23 cellular contexts compared by ENCODE assay signal in the genomic region with DNA sequence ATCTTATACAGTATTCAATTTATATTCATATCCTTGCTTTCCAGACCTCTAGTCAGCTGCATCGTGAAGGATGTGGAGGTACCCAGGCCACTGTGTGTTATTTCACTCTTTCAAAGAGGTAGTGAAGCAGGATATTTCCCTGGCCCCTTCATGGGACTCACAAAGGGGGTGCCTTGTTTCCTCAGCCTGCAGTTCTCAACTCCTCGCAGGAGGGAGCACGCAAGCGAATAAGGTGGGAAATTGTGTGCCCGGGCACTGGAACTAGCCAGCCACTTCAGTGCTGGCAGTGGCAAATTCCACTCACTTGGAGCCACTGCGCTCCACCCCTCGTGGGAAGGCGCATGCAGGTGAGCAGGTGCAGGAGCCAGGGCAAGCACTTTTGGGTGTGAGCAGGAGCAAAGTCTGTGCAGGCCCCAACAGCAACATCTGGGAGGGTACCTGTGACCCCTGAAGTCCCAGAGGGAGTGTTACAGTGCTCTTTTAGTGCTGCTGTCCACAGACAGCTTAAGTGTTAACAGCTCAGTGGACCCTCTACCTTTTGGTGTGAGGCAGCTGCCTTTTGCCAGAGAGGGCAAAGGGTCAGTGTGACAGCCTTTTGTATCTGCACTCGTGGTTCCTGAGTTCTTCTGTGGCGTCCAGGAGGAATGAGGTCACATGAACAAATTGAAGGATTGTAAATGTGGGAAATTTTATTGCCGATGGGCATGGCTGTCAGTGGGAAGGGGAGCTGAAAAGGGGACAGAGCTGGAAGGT. TPM values are rescaled to one million over a fixed set of nuclear protein-coding genes. Genes with fewer than 3 reads are reported as not detected.
A peak's percentile ranks its signal among the peaks of the same experiment; 100 is the strongest.
DNase-seq lines count a peak whose midpoint lies in the region; ATAC-seq, FAIRE-seq and TF ChIP-seq lines count a peak whose summit lies in the region.
"Had no signal": no experiment of that assay in that cellular context is flagged by ENCODE, and none has a peak within 500 bp of the region (broad histone marks: within the 10 kb centered on the region; RNA-seq: fewer than 3 reads in every experiment).

No MANE protein-coding gene starts in this region.

- no peaks in the 10 kb centered on the region for H3K36me3 ChIP-seq in HepG2 (replicated peaks in 1 of 2; ENCODE audit: control insufficient read depth in 1 of 2, insufficient read depth in 2 of 2, low read length in 2 of 2)
- H3K36me3 ChIP-seq in right lobe of liver: no peaks in the 10 kb centered on the region
- H3K36me3 ChIP-seq in endodermal cell (ENCODE audit: control insufficient read depth, insufficient read depth, low read length): no peaks in the 10 kb centered on the region
- H3K36me3 ChIP-seq in pancreas: no peaks in the 10 kb centered on the region
- H3K36me3 ChIP-seq: MG63 had no signal

- no peaks in the 10 kb centered on the region for H3K79me2 ChIP-seq in HepG2 (ENCODE audit: insufficient read depth, low read length)

- no peak overlapping the region for H3K4me3 ChIP-seq in HepG2 (replicated peaks in 1 of 3; ENCODE audit: insufficient read depth in 1 of 3, low read depth in 2 of 3, low read length in 3 of 3)
- H3K4me3 ChIP-seq in right lobe of liver: no peak overlapping the region
- no peak overlapping the region for H3K4me3 ChIP-seq in endodermal cell (ENCODE audit: low read length)
- no peak overlapping the region for H3K4me3 ChIP-seq in pancreas
- H3K4me3 ChIP-seq: MG63, SK-N-MC had no signal

- H3K27me3 Mint-ChIP-seq in endodermal cell (ENCODE audit: insufficient read depth): no peaks in the 10 kb centered on the region

- H3K9me3 Mint-ChIP-seq in endodermal cell: no peaks in the 10 kb centered on the region

- POLR2A ChIA-PET in HepG2 (lab: Yijun Ruan, JAX): no interaction called here

- no peak overlapping the region for H3K9ac ChIP-seq in HepG2 (ENCODE audit: insufficient read depth, low read depth, low read length)
- no peak overlapping the region for H3K9ac ChIP-seq in endodermal cell (ENCODE audit: extremely low read depth, low read length, poor library complexity, severe bottlenecking)

- TF ChIP-seq RAD21 in HepG2 (CRISPR knock-in tag; IDR thresholded peaks at IDR 0.05): no peak

- 10% methylated on average over 8 of the region's 11 CpGs for whole genome bisulfite sequencing in HepG2 (ENCODE audit: low lambda C conversion rate)
- 40% methylated on average over 5 of the region's 11 CpGs for WGBS in right lobe of liver (ENCODE audit: insufficient coverage, low coverage, low lambda C conversion rate, missing lambda C conversion rate)
- 85 to 93% methylated on average over 9 to 11 of the region's 11 CpGs for WGBS in endodermal cell (ENCODE audit: insufficient coverage in 1 of 2, insufficient read length in 1 of 2), 2 experiments
- 43 to 46% methylated on average over 11 of the region's 11 CpGs for WGBS in pancreas, 2 donors

- CTCF ChIA-PET in HepG2 (lab: Yijun Ruan, JAX; ENCODE audit: low intra/inter-chr PET ratio, low total read pairs): no interaction called here

- in situ Hi-C loops in HepG2 (cut with HindIII; ENCODE audit: extremely low pct_ligation_motif_present, low pct_unique_long_range_greater_than_20kb): no loop called here

- H3K27ac ChIP-seq in HepG2 (ENCODE audit: extremely low read length, insufficient read depth, low read length): no peak overlapping the region
- H3K27ac ChIP-seq in right lobe of liver: no peak overlapping the region
- H3K27ac ChIP-seq in endodermal cell (ENCODE audit: low read depth, low read length): no peak overlapping the region
- H3K27ac ChIP-seq in pancreas: no peak overlapping the region
- H3K27ac ChIP-seq: RWPE1, SK-N-MC had no signal

- H2AFZ ChIP-seq in HepG2 (ENCODE audit: low read length): no peak overlapping the region

- H3K27me3 ChIP-seq in HepG2 (ENCODE audit: control insufficient read depth in 1 of 2, insufficient read depth in 2 of 2, low read length in 2 of 2) (peaks cover 1 to 22% of the 10 kb centered on the region in 2 experiments; a peak in 3 of 5 replicates), right lobe of liver (no peaks in the 10 kb centered on the region), endodermal cell (ENCODE audit: control insufficient read depth, insufficient read depth, low read length, poor library complexity, severe bottlenecking) (peaks cover 5% of the 10 kb centered on the region), pancreas (no peaks in the 10 kb centered on the region)

- intact Hi-C loops in HepG2 (cut with micrococcal nuclease; ENCODE audit: unreplicated experiment) (no loop called here), right lobe of liver (cut with DNase I) (no loop called here), pancreas (cut with DNase I) (no loop called here)

- no peak overlapping the region for H3K4me2 ChIP-seq in HepG2 (ENCODE audit: low read depth, low read length)

- FAIRE-seq in HepG2 (lab: Jason Lieb, UNC) (no peak), pancreas (lab: Jason Lieb, UNC) (no peak)
- FAIRE-seq: GM12891, GM19239, H54 had no signal

- H3K36me3 Mint-ChIP-seq in endodermal cell (ENCODE audit: low read depth): no peaks in the 10 kb centered on the region

- DNase-seq in HepG2 (ENCODE audit: low spot score): no peak
- no peak for DNase-seq in right lobe of liver
- DNase-seq in endodermal cell: no peak
- DNase-seq in pancreas: peak; percentile 48 to 70 (median 59)
- no peak for DNase-seq in hypothalamus (lab: John Stamatoyannopoulos, UW)
- DNase-seq: Calu3, DMS79 treated with DMSO at 0.1 percent for 48 hours, GF-D8, KBM-7, MG63, NCI-H1105 treated with DMSO at 0.1 percent for 48 hours, NCI-H146, NCI-H1930, NCI-H446, NCI-H524 treated with DMSO at 0.1 percent for 48 hours, SIG-M5 had no signal

- BruUV-seq in HepG2 (replicated peaks; lab: Mats Ljungman, UMichigan): no TSS peak

- no peak for TF ChIP-seq CTCF in HepG2 (CRISPR knock-in tag; IDR thresholded peaks at IDR 0.05)
- TF ChIP-seq CTCF in right lobe of liver (IDR thresholded peaks at IDR 0.05): no peak
- no peak for TF ChIP-seq CTCF in endodermal cell (conservative IDR thresholded peaks at IDR 0.05)
- no peak for TF ChIP-seq CTCF in pancreas (IDR thresholded peaks at IDR 0.05)

- H3K4me1 Mint-ChIP-seq in endodermal cell: peaks cover 4% of the 10 kb centered on the region

- TF ChIP-seq EP300 in HepG2 (IDR thresholded peaks at IDR 0.05; ENCODE audit: low read depth in 2 of 2, low read length in 2 of 2) (no peak), HepG2 (CRISPR knock-in tag; IDR thresholded peaks at IDR 0.05; ENCODE audit: borderline replicate concordance) (no peak)

- H3K27ac Mint-ChIP-seq in endodermal cell: peak overlapping the region; percentile 41

- H3K9me3 ChIP-seq in HepG2 (ENCODE audit: low read length): no peaks in the 10 kb centered on the region
- no peaks in the 10 kb centered on the region for H3K9me3 ChIP-seq in right lobe of liver
- H3K9me3 ChIP-seq in endodermal cell (ENCODE audit: control insufficient read depth, low read length): no peaks in the 10 kb centered on the region
- H3K9me3 ChIP-seq in pancreas: no peaks in the 10 kb centered on the region
- H3K9me3 ChIP-seq: MG63 had no signal

- ATAC-seq in HepG2 (peak; percentile 79), right lobe of liver (no peak), pancreas (peak; percentile 79 to 99 (median 95)), HG03354 (IDR thresholded peaks at IDR 0.05; ENCODE audit: poor library complexity, severe bottlenecking, unreplicated experiment) (no peak), GM18867 (IDR thresholded peaks at IDR 0.05; ENCODE audit: unreplicated experiment) (no peak)

- no peak for TF ChIP-seq POLR2A in HepG2 (IDR thresholded peaks at IDR 0.05; ENCODE audit: insufficient read depth in 1 of 2, low read depth in 2 of 2, low read length in 2 of 2)
- TF ChIP-seq POLR2A in right lobe of liver (IDR thresholded peaks at IDR 0.05): no peak

- H3K4me3 Mint-ChIP-seq in endodermal cell: no peak overlapping the region

- no peaks in the 10 kb centered on the region; the same call in 1 of the 2 replicates for H3K4me1 ChIP-seq in HepG2 (ENCODE audit: insufficient read depth, low read length)
- no peaks in the 10 kb centered on the region for H3K4me1 ChIP-seq in right lobe of liver
- H3K4me1 ChIP-seq in endodermal cell (ENCODE audit: control insufficient read depth, insufficient read depth, low read length): peaks cover 4% of the 10 kb centered on the region
- H3K4me1 ChIP-seq in pancreas: no peaks in the 10 kb centered on the region

- H4K20me1 ChIP-seq in HepG2 (ENCODE audit: insufficient read depth, low read length): no peaks in the 10 kb centered on the region

TF ChIP-seq in HepG2, 621 proteins besides CTCF, POLR2A, EP300 and RAD21 (continues in another document):
- TF ChIP-seq SSRP1 (CRISPR knock-in tag; IDR thresholded peaks at IDR 0.05): no peak
- TF ChIP-seq ZFP41 (CRISPR knock-in tag; IDR thresholded peaks at IDR 0.05; ENCODE audit: borderline replicate concordance): no peak

RNA-seq across cellular contexts. Expression of a gene that starts 49.4 kb away (rescaled TPM):
- 26.9 and 32.9 TPM in 2 replicates for total RNA-seq in HepG2 (2016; rRNA removed; fragmentation: Illumina TruSeq; extraction: Trizol)
- total RNA-seq in HepG2 (2016; cell fraction: cytosol; rRNA removed; fragmentation: Illumina TruSeq; extraction: Trizol; ENCODE audit: low read depth): 17.8 and 19.2 TPM in 2 replicates
- total RNA-seq in HepG2 (2016; cell fraction: insoluble cytoplasmic fraction; rRNA removed; fragmentation: Illumina TruSeq; extraction: Trizol): 24.5 and 33.7 TPM in 2 replicates
- total RNA-seq in HepG2 (2016; cell fraction: membrane; rRNA removed; fragmentation: Illumina TruSeq; extraction: Trizol): 22.1 and 25.4 TPM in 2 replicates
- 40.9 and 41.2 TPM in 2 replicates for total RNA-seq in HepG2 (2016; cell fraction: nucleus; rRNA removed; fragmentation: Illumina TruSeq; extraction: Trizol)
- 24.3 and 31.5 TPM in 2 replicates for polyA plus RNA-seq in HepG2 (2011; rRNA removed)
- polyA plus RNA-seq in HepG2 (2011; cell fraction: cytosol; rRNA removed): 10.3 and 14.3 TPM in 2 replicates
- polyA plus RNA-seq in HepG2 (2011; cell fraction: nucleus; rRNA removed): 19.3 and 22.2 TPM in 2 replicates
- 12.7 and 14.8 TPM in 2 replicates for polyA plus RNA-seq in HepG2 (2012)
- 2.7 and 3.1 TPM in 2 replicates for polyA plus RNA-seq in HepG2 (2016; cell fraction: cytosol; fragmentation: Illumina TruSeq; extraction: Trizol; ENCODE audit: low read depth)
- polyA plus RNA-seq in HepG2 (2016; cell fraction: insoluble cytoplasmic fraction; fragmentation: Illumina TruSeq; extraction: Trizol; ENCODE audit: low read depth): 23.1 and 24.1 TPM in 2 replicates
- polyA plus RNA-seq in HepG2 (2016; cell fraction: membrane; fragmentation: Illumina TruSeq; extraction: Trizol; ENCODE audit: low read depth): 6.4 and 6.7 TPM in 2 replicates
- 21.1 and 25.9 TPM in 2 replicates for polyA plus RNA-seq in HepG2 (2016; cell fraction: nucleus; fragmentation: Illumina TruSeq; extraction: Trizol; ENCODE audit: insufficient read depth, low read depth)
- polyA minus RNA-seq in HepG2 (2011; rRNA and poly(A)+ RNA removed; ENCODE audit: low replicate concordance): 10.7 and 43.1 TPM in 2 replicates
- 26.6 and 32.6 TPM in 2 replicates for polyA minus RNA-seq in HepG2 (2011; cell fraction: cytosol; rRNA and poly(A)+ RNA removed)
- polyA minus RNA-seq in HepG2 (2011; cell fraction: nucleus; rRNA and poly(A)+ RNA removed): 173 and 226 TPM in 2 replicates
- 10 to 100 TPM in 2 of 6 experiments, 1 to 10 TPM in 4; 3.9 to 17.0 (median 8.0) TPM for total RNA-seq in right lobe of liver
- 10 to 100 TPM; 25.8 to 34.0 TPM for total RNA-seq in endodermal cell
- polyA plus RNA-seq in endodermal cell (2013, experiment 1 of 2): 24.2 TPM
- 19.7 TPM for polyA plus RNA-seq in endodermal cell (2013, experiment 2 of 2)
- total RNA-seq in pancreas: 10 to 100 TPM in 2 of 6 donors, 1 to 10 TPM in 4; 7.7 to 14.4 (median 8.4) TPM
- 10 to 100 TPM in 1 of 2 donors, 1 to 10 TPM in 1; 7.5 to 13.1 TPM for polyA plus RNA-seq in pancreas

Comparison
In these comparisons a context has a peak if more than half of its experiments do, and no peak if none do; other contexts are left out.
1. ATAC-seq: peak in HepG2 (single experiment) and pancreas (4 of 4); none in right lobe of liver (0 of 4), HG03354 (single experiment) and GM18867 (single experiment).
2. DNase-seq: peak in pancreas (6 of 6); none in HepG2 (single experiment), right lobe of liver (0 of 3), endodermal cell (single experiment) and hypothalamus (0 of 51).